Comparison of ENCODE assay signal across 16 cellular contexts in genomic region chr2:109646961-109647360, GRCh38. TPM values are rescaled to one million over a fixed set of nuclear protein-coding genes. Genes with fewer than 3 reads are reported as not detected.
DNase-seq lines count a peak whose midpoint lies in the region; ATAC-seq, FAIRE-seq and TF ChIP-seq lines count a peak whose summit lies in the region.
"Had no signal": no experiment of that assay in that cellular context is flagged by ENCODE, and none has a peak within 500 bp of the region (broad histone marks: within the 10 kb centered on the region; RNA-seq: fewer than 3 reads in every experiment).

No MANE protein-coding gene starts in this region.

- peaks cover 38% of the 10 kb centered on the region for H3K79me1 ChIP-seq in trophoblast cell (ENCODE audit: low read length)

- H3K4me3 ChIP-seq in AG10803 (ENCODE audit: low read length) (no peak overlapping the region), trophoblast cell (ENCODE audit: low read depth, low read length) (no peak overlapping the region)
- H3K4me3 ChIP-seq: SJSA1 had no signal

- WGBS in trophoblast cell (ENCODE audit: extremely low coverage, insufficient coverage, insufficient read length) = no CpG with 5 or more reads among the region's 8 CpGs

- no peak overlapping the region for H2AK5ac ChIP-seq in trophoblast cell (ENCODE audit: low read length)

- H3K4me2 ChIP-seq in trophoblast cell (ENCODE audit: low read length) = no peak overlapping the region
- H3K4me2 ChIP-seq: KMS-11 had no signal

- H2BK120ac ChIP-seq in trophoblast cell (ENCODE audit: insufficient read depth, low read length, poor library complexity) = peak overlapping the region; percentile 33

- peak overlapping the region; percentile 74 for H3K27ac ChIP-seq in trophoblast cell (ENCODE audit: low read depth, low read length)
- H3K27ac ChIP-seq: KMS-11, SJSA1 had no signal

- H3K4me1 ChIP-seq in trophoblast cell (ENCODE audit: control insufficient read depth in 1 of 2, insufficient read depth in 2 of 2, low read length in 2 of 2) = peaks cover 19 to 24% of the 10 kb centered on the region in 2 experiments

- no peak overlapping the region for H4K8ac ChIP-seq in trophoblast cell (ENCODE audit: low read depth, low read length)

- H4K91ac ChIP-seq in trophoblast cell (ENCODE audit: low read depth, low read length) = peak overlapping the region; percentile 65

- no peak overlapping the region for H3K14ac ChIP-seq in trophoblast cell (ENCODE audit: low read length)

- FAIRE-seq in TTC549 (lab: Jason Lieb, UNC) = peak; percentile 11

- TF ChIP-seq CTCF in AG10803 (conservative IDR thresholded peaks at IDR 0.05; ENCODE audit: low read length) = no peak
- TF ChIP-seq CTCF in omental fat pad (IDR thresholded peaks at IDR 0.05) = no peak

- H3K9me3 ChIP-seq in trophoblast cell (ENCODE audit: insufficient read depth, low read depth, low read length) = peaks cover 2% of the 10 kb centered on the region
- H3K9me3 ChIP-seq: SJSA1 had no signal

- no peak overlapping the region for H4K12ac ChIP-seq in trophoblast cell (ENCODE audit: low read depth, low read length)

- ATAC-seq in omental fat pad (ENCODE audit: low FRiP score) (no peak), GM21360 (IDR thresholded peaks at IDR 0.05; ENCODE audit: unreplicated experiment) (no peak)

- no peak overlapping the region for H3K18ac ChIP-seq in trophoblast cell (ENCODE audit: low read length)

- H2BK5ac ChIP-seq in trophoblast cell (ENCODE audit: low read depth, low read length, poor library complexity) = peak overlapping the region; percentile 55

- DNase-seq in AG10803 (ENCODE audit: low read depth) = peak; percentile 5
- peak; percentile 27 for DNase-seq in ELR (ENCODE audit: low read depth)
- peak; percentile 36 to 71 for DNase-seq in trophoblast cell
- no peak for DNase-seq in omental fat pad (ENCODE audit: low spot score)
- DNase-seq in NCI-H146 treated with DMSO at 0.1 percent for 48 hours (lab: John Stamatoyannopoulos, UW; ENCODE audit: unreplicated experiment) = no peak
- no peak for DNase-seq in NCI-H510A treated with DMSO at 0.1 percent for 48 hours (lab: John Stamatoyannopoulos, UW)
- DNase-seq: DMS79 treated with DMSO at 0.1 percent for 48 hours, GF-D8, NCI-H1417 treated with DMSO at 0.1 percent for 48 hours, NCI-H2029, NCI-H2171, NCI-H446 had no signal

- peaks cover 7% of the 10 kb centered on the region for H3K79me2 ChIP-seq in trophoblast cell (ENCODE audit: control insufficient read depth, insufficient read depth, low read length, poor library complexity)

- no peaks in the 10 kb centered on the region for H3K36me3 ChIP-seq in trophoblast cell (ENCODE audit: control insufficient read depth in 1 of 2, insufficient read depth in 2 of 2, low read length in 2 of 2)
- H3K36me3 ChIP-seq: SJSA1 had no signal

- no peak overlapping the region for H3K23ac ChIP-seq in trophoblast cell (ENCODE audit: low read length)

- peak overlapping the region; percentile 63 for H2BK12ac ChIP-seq in trophoblast cell (ENCODE audit: low read length)

- H3K9ac ChIP-seq in trophoblast cell (ENCODE audit: low read length) = no peak overlapping the region
- H3K9ac ChIP-seq: KMS-11 had no signal

- H3K4ac ChIP-seq in trophoblast cell (ENCODE audit: low read depth, low read length) = no peak overlapping the region

- H2AFZ ChIP-seq in trophoblast cell (ENCODE audit: insufficient read depth, low read length, poor library complexity) = no peak overlapping the region

- no peaks in the 10 kb centered on the region for H3K27me3 ChIP-seq in trophoblast cell (ENCODE audit: insufficient read depth, low read length)
- H3K27me3 ChIP-seq: SJSA1 had no signal

RNA-seq across cellular contexts. Expression of gene SOWAHC, which starts 32.8 kb away (rescaled TPM):
- 28.1 and 29.3 TPM in 2 replicates for polyA plus RNA-seq in trophoblast cell (2013)
- total RNA-seq in omental fat pad = 10 to 100 TPM in 2 of 4 donors, 1 to 10 TPM in 2; 8.5 to 16.3 (median 12.3) TPM

RNA-seq across cellular contexts. Expression of gene SEPTIN10, which starts 33.2 kb away (rescaled TPM):
- 109 and 116 TPM in 2 replicates for polyA plus RNA-seq in trophoblast cell (2013)
- 100 to 1,000 TPM in 1 of 4 donors, 10 to 100 TPM in 3; 55.0 to 116 (median 75.1) TPM for total RNA-seq in omental fat pad

Comparison
In these comparisons a context has a peak if more than half of its experiments do, and no peak if none do; other contexts are left out.
1. DNase-seq: peak in AG10803 (single experiment), ELR (single experiment) and trophoblast cell (2 of 2); none in omental fat pad (single experiment), NCI-H146 treated with DMSO at 0.1 percent for 48 hours (single experiment) and NCI-H510A treated with DMSO at 0.1 percent for 48 hours (single experiment).